27 cellular contexts compared by ENCODE assay signal in genomic region chr16:63131503-63131902, GRCh38.
"Had no signal": no experiment of that assay in that cellular context is flagged by ENCODE, and none has a peak within 500 bp of the region (broad histone marks: within the 10 kb centered on the region; RNA-seq: fewer than 3 reads in every experiment).

No MANE protein-coding gene starts in this region.

- DNase-seq: colonic mucosa; cortex of kidney; dermis blood vessel endothelial cell; dorsolateral prefrontal cortex; effector CD4-positive, alpha-beta T cell; effector CD8-positive, alpha-beta T cell; effector memory CD4-positive, alpha-beta T cell; effector memory CD8-positive, alpha-beta T cell; endodermal cell; esophagus squamous epithelium; foreskin fibroblast; foreskin keratinocyte; foreskin melanocyte; gastrocnemius medialis; glutamatergic neuron; head of caudate nucleus; heart left ventricle; heart right ventricle had no signal

- ATAC-seq: effector memory CD8-positive, alpha-beta T cell; esophagus mucosa; foreskin keratinocyte; gastrocnemius medialis; gastroesophageal sphincter; heart left ventricle; heart right ventricle had no signal

- H3K36me3 ChIP-seq: colonic mucosa, esophagus muscularis mucosa, esophagus squamous epithelium, gastrocnemius medialis, gastroesophageal sphincter, heart left ventricle, heart right ventricle had no signal

- H3K27ac ChIP-seq: colonic mucosa, coronary artery, dorsolateral prefrontal cortex, epithelial cell of prostate, esophagus muscularis mucosa, esophagus squamous epithelium, foreskin keratinocyte, gastrocnemius medialis, gastroesophageal sphincter, heart left ventricle, heart right ventricle had no signal

- H3K4me3 ChIP-seq: colonic mucosa, coronary artery, dorsolateral prefrontal cortex, esophagus muscularis mucosa, esophagus squamous epithelium, gastrocnemius medialis, gastroesophageal sphincter, heart left ventricle, heart right ventricle had no signal

- H3K4me1 ChIP-seq: colonic mucosa, esophagus muscularis mucosa, esophagus squamous epithelium, foreskin keratinocyte, gastrocnemius medialis, gastroesophageal sphincter, heart right ventricle had no signal

- FAIRE-seq: colon, endometrium, endothelial cell of umbilical vein, frontal cortex had no signal

- H3K27me3 ChIP-seq: colonic mucosa, dorsolateral prefrontal cortex, esophagus muscularis mucosa, esophagus squamous epithelium, foreskin keratinocyte, gastrocnemius medialis, gastroesophageal sphincter, heart left ventricle, heart right ventricle had no signal

- H3K9me3 ChIP-seq: colonic mucosa, gastrocnemius medialis had no signal
